In genomic region chr4:139207873-139208403, GRCh38 we compare ENCODE assay signal across 11 cellular contexts. TPM values are rescaled to one million over a fixed set of nuclear protein-coding genes. Genes with fewer than 3 reads are reported as not detected.
DNase-seq lines count a peak whose midpoint lies in the region; ATAC-seq and TF ChIP-seq lines count a peak whose summit lies in the region.
"Had no signal": no experiment of that assay in that cellular context is flagged by ENCODE, and none has a peak within 500 bp of the region (broad histone marks: within the 10 kb centered on the region; RNA-seq: fewer than 3 reads in every experiment).

No MANE protein-coding gene starts in this region.

- intact Hi-C loops in adrenal gland (cut with DNase I), result loop anchor here in 1 of 2 donors (10.0 kb wide), 1 partner anchor 187 kb away; no protein-coding TSS in a partner anchor
- intact Hi-C loops in lower lobe of right lung (cut with DNase I), result no loop called here

- DNase-seq in adrenal gland (peak in 1 of 7 donors; percentile 46), lower lobe of right lung (no peak), suprapubic skin (ENCODE audit: low spot score in 2 of 2) (peak in 1 of 2 donors; percentile 65), NCI-H748 (lab: John Stamatoyannopoulos, UW; ENCODE audit: unreplicated experiment) (no peak), cerebellum (ENCODE audit: low spot score) (no peak)
- DNase-seq in stimulated activated CD4-positive, alpha-beta T cell treated with anti-CD3 and anti-CD28 coated beads, Interleukin-15, amount 100 ng/mL, for 24 hours, result no peak
- DNase-seq: activated CD8-positive, alpha-beta T cell treated with anti-CD3 and anti-CD28 coated beads for 36 hours; activated naive CD8-positive, alpha-beta T cell treated with anti-CD3 and anti-CD28 coated beads, Interleukin-2, amount 10 ng/mL, durations not matched to agents 7 days and 5 days; NCI-H510A; SW 1271 had no signal

- TF ChIP-seq POLR2A in adrenal gland (IDR thresholded peaks at IDR 0.05), result no peak
- TF ChIP-seq POLR2A in suprapubic skin (IDR thresholded peaks at IDR 0.05), result no peak

- H3K27me3 ChIP-seq in adrenal gland (no peaks in the 10 kb centered on the region), lower lobe of right lung (ENCODE audit: low read depth) (no peaks in the 10 kb centered on the region), suprapubic skin (no peaks in the 10 kb centered on the region)

- ATAC-seq in HG03432 (IDR thresholded peaks at IDR 0.05; ENCODE audit: unreplicated experiment) (peak; percentile 23), lower lobe of right lung (peak; percentile 57 to 62)
- ATAC-seq: activated CD8-positive, alpha-beta T cell treated with anti-CD3 and anti-CD28 coated beads for 36 hours had no signal

- TF ChIP-seq CTCF in adrenal gland (IDR thresholded peaks at IDR 0.05), result no peak
- TF ChIP-seq CTCF in lower lobe of right lung (IDR thresholded peaks at IDR 0.05), result no peak
- no peak for TF ChIP-seq CTCF in suprapubic skin (IDR thresholded peaks at IDR 0.05)

- no peak for TF ChIP-seq EP300 in suprapubic skin (IDR thresholded peaks at IDR 0.05)

- 54 to 90% (median 78%) methylated on average over 5 to 6 of the region's 6 CpGs for WGBS in adrenal gland, 4 donors
- 60% methylated on average over 6 of the region's 6 CpGs for WGBS in suprapubic skin

- H3K4me3 ChIP-seq in adrenal gland (no peak overlapping the region), lower lobe of right lung (no peak overlapping the region), suprapubic skin (no peak overlapping the region)

- H3K4me1 ChIP-seq in adrenal gland (replicated peaks in 1 of 2) (peaks cover 12 to 18% of the 10 kb centered on the region in 2 donors), lower lobe of right lung (no peaks in the 10 kb centered on the region), suprapubic skin (no peaks in the 10 kb centered on the region)

- H3K9me3 ChIP-seq in adrenal gland (replicated peaks in 1 of 3) (no peaks in the 10 kb centered on the region), lower lobe of right lung (no peaks in the 10 kb centered on the region), suprapubic skin (no peaks in the 10 kb centered on the region)

- H3K27ac ChIP-seq in adrenal gland, result peak overlapping the region; percentile 1 to 90 (median 69)
- peak overlapping the region; percentile 25 for H3K27ac ChIP-seq in lower lobe of right lung
- H3K27ac ChIP-seq in suprapubic skin, result peak overlapping the region; percentile 62

- H3K36me3 ChIP-seq in adrenal gland (replicated peaks in 1 of 2) (no peaks in the 10 kb centered on the region), lower lobe of right lung (no peaks in the 10 kb centered on the region), suprapubic skin (no peaks in the 10 kb centered on the region)

RNA-seq across cellular contexts. Expression of gene ELF2, which starts 30.9 kb away (rescaled TPM):
- total RNA-seq in adrenal gland (10 to 100 TPM; 14.0 to 46.9 (median 33.8) TPM), lower lobe of right lung (54.0 TPM), suprapubic skin (10 to 100 TPM; 32.0 to 92.0 (median 48.5) TPM), cerebellum (87.7 TPM)
- polyA plus RNA-seq in adrenal gland, result 10 to 100 TPM; 14.8 to 20.7 (median 15.9) TPM
